In genomic region chr7:5045558-5046396, GRCh38 we compare ENCODE assay signal across 1 cellular context.
TF ChIP-seq lines count a peak whose summit lies in the region.

Gene RBAK (plus strand): TSS chr7:5045860. CDS start chr7:5048077, 2,217 bp downstream.

TF ChIP-seq in GM12878, 131 proteins besides CTCF, POLR2A, EP300 and RAD21 (continued from another document and continues in another):
- no peak for TF ChIP-seq REST (IDR thresholded peaks at IDR 0.05; ENCODE audit: low read depth, low read length)
- TF ChIP-seq ZBED1 (IDR thresholded peaks at IDR 0.05; ENCODE audit: borderline replicate concordance), result no peak
- TF ChIP-seq NBN (IDR thresholded peaks at IDR 0.05), result no peak; the same call in 1 of the 2 replicates
- no peak for TF ChIP-seq IKZF2 (IDR thresholded peaks at IDR 0.05)
- TF ChIP-seq MYC (IDR thresholded peaks at IDR 0.05; ENCODE audit: insufficient read depth, insufficient read length, insufficient replicate concordance, low read length, severe bottlenecking), result no peak
- 0 out of 2 replicates have a peak, but pooled peaks have one; percentile 34 for TF ChIP-seq BACH1 (IDR thresholded peaks at IDR 0.05; ENCODE audit: borderline replicate concordance)
- TF ChIP-seq ZBTB11 (CRISPR knock-in tag; IDR thresholded peaks at IDR 0.05), result no peak
- TF ChIP-seq NRF1 (conservative IDR thresholded peaks at IDR 0.05; ENCODE audit: low read depth, low read length), result peak; percentile 92
- TF ChIP-seq HDAC2 (IDR thresholded peaks at IDR 0.05), result no peak
- TF ChIP-seq KAT2A (conservative IDR thresholded peaks at IDR 0.05; ENCODE audit: control insufficient read depth, low read depth, low read length), result no peak
- TF ChIP-seq IKZF1 (conservative IDR thresholded peaks at IDR 0.05), result peak; percentile 99
- no peak for TF ChIP-seq ZSCAN29 (IDR thresholded peaks at IDR 0.05)
- TF ChIP-seq TCF3 (IDR thresholded peaks at IDR 0.05; ENCODE audit: borderline replicate concordance, insufficient read depth, low read depth, low read length), result peak; percentile 73; the same call in 1 of the 2 replicates
- peak; percentile 100 for TF ChIP-seq JUNB (IDR thresholded peaks at IDR 0.05)
- TF ChIP-seq BCL11A (IDR thresholded peaks at IDR 0.05; ENCODE audit: low read depth, low read length), result no peak
- no peak for TF ChIP-seq E2F4 (IDR thresholded peaks at IDR 0.05; ENCODE audit: low read depth, low read length)
- no peak for TF ChIP-seq MEF2B (IDR thresholded peaks at IDR 0.05; ENCODE audit: partially characterized antibody, poor library complexity, severe bottlenecking)
- TF ChIP-seq STAT3 (IDR thresholded peaks at IDR 0.05; ENCODE audit: low read depth, low read length), result no peak
- TF ChIP-seq FOS (IDR thresholded peaks at IDR 0.05; ENCODE audit: borderline replicate concordance, extremely low read depth, insufficient read length), result no peak
- peak; percentile 65 for TF ChIP-seq HCFC1 (IDR thresholded peaks at IDR 0.05; ENCODE audit: low read length)
- peak; percentile 81 for TF ChIP-seq RELB (IDR thresholded peaks at IDR 0.05; ENCODE audit: low read depth)
- TF ChIP-seq SREBF1 (IDR thresholded peaks at IDR 0.05; ENCODE audit: low read length), result no peak
- TF ChIP-seq NKRF (conservative IDR thresholded peaks at IDR 0.05), result peak; percentile 77
- TF ChIP-seq RCOR1 (conservative IDR thresholded peaks at IDR 0.05; ENCODE audit: low read depth, low read length), result no peak
- TF ChIP-seq MLLT1 (IDR thresholded peaks at IDR 0.05), result no peak
- TF ChIP-seq SKIL (IDR thresholded peaks at IDR 0.05; ENCODE audit: low read depth, poor library complexity, severe bottlenecking), result no peak
- no peak for TF ChIP-seq TARDBP (IDR thresholded peaks at IDR 0.05; ENCODE audit: borderline replicate concordance)
- peak; percentile 50 for TF ChIP-seq SIX5 (IDR thresholded peaks at IDR 0.05; ENCODE audit: low read depth, low read length, severe bottlenecking)
- no peak for TF ChIP-seq MTA2 (IDR thresholded peaks at IDR 0.05; ENCODE audit: low read depth)
- 0 out of 2 replicates have a peak, but pooled peaks have one; percentile 19 for TF ChIP-seq ATF7 (IDR thresholded peaks at IDR 0.05; ENCODE audit: low read depth)
- no peak for TF ChIP-seq IRF4 (IDR thresholded peaks at IDR 0.05; ENCODE audit: low read depth, low read length)
- TF ChIP-seq E4F1 (IDR thresholded peaks at IDR 0.05; ENCODE audit: borderline replicate concordance, partially characterized antibody), result peak; percentile 46
- peak in 1 of 2 experiments; percentile 15; a peak in 1 of 3 replicates for TF ChIP-seq EGR1 (IDR thresholded peaks at IDR 0.05; ENCODE audit: borderline replicate concordance in 1 of 2, low read depth in 2 of 2, low read length in 2 of 2)
- no peak for TF ChIP-seq RFX5 (IDR thresholded peaks at IDR 0.05; ENCODE audit: low read depth, low read length)
- peak; percentile 80 for TF ChIP-seq ZBTB40 (IDR thresholded peaks at IDR 0.05; ENCODE audit: borderline replicate concordance)
- no peak for TF ChIP-seq FOXM1 (IDR thresholded peaks at IDR 0.05; ENCODE audit: low read depth, low read length)
